8 cellular contexts compared by ENCODE assay signal in the genomic region with DNA sequence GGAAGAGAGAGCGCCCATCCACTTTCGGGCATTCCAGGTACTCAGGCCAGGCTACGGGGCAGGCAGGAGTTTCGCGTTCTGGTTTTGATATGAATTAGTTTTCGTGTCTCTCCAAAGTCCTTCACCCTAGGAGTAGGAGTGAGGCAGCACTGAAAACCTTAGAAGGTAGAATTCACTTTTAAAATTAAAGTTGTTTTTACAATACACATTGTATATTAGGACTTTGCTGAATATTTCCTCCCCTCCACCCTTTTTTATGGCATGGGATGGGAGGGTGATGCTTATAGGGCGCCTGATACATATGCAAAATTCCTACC. TPM values are rescaled to one million over a fixed set of nuclear protein-coding genes. Genes with fewer than 3 reads are reported as not detected.
DNase-seq lines count a peak whose midpoint lies in the region; ATAC-seq, FAIRE-seq and TF ChIP-seq lines count a peak whose summit lies in the region.

No MANE protein-coding gene starts in this region.

- TF ChIP-seq CTCF in astrocyte of the cerebellum (IDR thresholded peaks at IDR 0.05; ENCODE audit: low read depth, low read length, missing control alignments) (no peak), HepG2 (CRISPR knock-in tag; IDR thresholded peaks at IDR 0.05) (no peak), thoracic aorta (IDR thresholded peaks at IDR 0.05) (peak; percentile 2)

- H3K36me3 Mint-ChIP-seq in activated CD4-positive, alpha-beta T cell treated with anti-CD3 and anti-CD28 coated beads for 36 hours (ENCODE audit: low read depth): no peaks in the 10 kb centered on the region

- peak overlapping the region; percentile 73 for H3K27ac ChIP-seq in HepG2 (ENCODE audit: extremely low read length, insufficient read depth, low read length)
- peak overlapping the region; percentile 94 to 95 for H3K27ac ChIP-seq in thoracic aorta

- no TSS peak for BruUV-seq in HepG2 (replicated peaks; lab: Mats Ljungman, UMichigan)

- H3K9ac ChIP-seq in HepG2 (ENCODE audit: insufficient read depth, low read depth, low read length): peak overlapping the region; percentile 71

- TF ChIP-seq EP300 in HepG2 (IDR thresholded peaks at IDR 0.05; ENCODE audit: low read depth in 2 of 2, low read length in 2 of 2) (no peak), HepG2 (CRISPR knock-in tag; IDR thresholded peaks at IDR 0.05; ENCODE audit: borderline replicate concordance) (no peak)

- 0% methylated on average over 5 of the region's 7 CpGs for WGBS in HepG2 (ENCODE audit: low lambda C conversion rate)

- H3K27me3 Mint-ChIP-seq in activated CD4-positive, alpha-beta T cell treated with anti-CD3 and anti-CD28 coated beads for 36 hours: peaks cover 16% of the 10 kb centered on the region

- peaks cover 54% of the 10 kb centered on the region for H3K4me1 ChIP-seq in HepG2 (ENCODE audit: insufficient read depth, low read length)
- peaks cover 13 to 57% of the 10 kb centered on the region in 2 donors for H3K4me1 ChIP-seq in thoracic aorta (ENCODE audit: control insufficient read depth in 1 of 2, low read depth in 2 of 2)

- H4K20me1 ChIP-seq in HepG2 (ENCODE audit: insufficient read depth, low read length): no peaks in the 10 kb centered on the region

- H3K27me3 ChIP-seq in HepG2 (ENCODE audit: control insufficient read depth in 1 of 2, insufficient read depth in 2 of 2, low read length in 2 of 2): no peaks in the 10 kb centered on the region; a peak in 1 of 5 replicates
- no peaks in the 10 kb centered on the region for H3K27me3 ChIP-seq in thoracic aorta (replicated peaks; ENCODE audit: insufficient read depth)

- ATAC-seq in activated CD4-positive, alpha-beta T cell treated with anti-CD3 and anti-CD28 coated beads for 36 hours: no peak
- ATAC-seq in HepG2 (peak; percentile 0; the same call in 1 of the 3 replicates), thoracic aorta (ENCODE audit: insufficient number of reproducible peaks, low FRiP score, low read depth) (no peak), HG03039 (IDR thresholded peaks at IDR 0.05; ENCODE audit: unreplicated experiment) (no peak), HG02678 (IDR thresholded peaks at IDR 0.05; ENCODE audit: unreplicated experiment) (no peak)

- no peak overlapping the region for H3K27ac Mint-ChIP-seq in activated CD4-positive, alpha-beta T cell treated with anti-CD3 and anti-CD28 coated beads for 36 hours

- no peak for TF ChIP-seq RAD21 in HepG2 (CRISPR knock-in tag; IDR thresholded peaks at IDR 0.05)

- peak overlapping the region; percentile 62 for H3K4me3 ChIP-seq in astrocyte of the cerebellum (ENCODE audit: low read depth, low read length)
- H3K4me3 ChIP-seq in HepG2 (replicated peaks in 1 of 3; ENCODE audit: insufficient read depth in 1 of 3, low read depth in 2 of 3, low read length in 3 of 3): peak overlapping the region; percentile 76 to 92 (median 77)
- peak overlapping the region; percentile 87 for H3K4me3 ChIP-seq in thoracic aorta

- no peaks in the 10 kb centered on the region for H3K9me3 ChIP-seq in HepG2 (ENCODE audit: low read length)
- H3K9me3 ChIP-seq in thoracic aorta: no peaks in the 10 kb centered on the region

- no peak overlapping the region for H2AFZ ChIP-seq in HepG2 (ENCODE audit: low read length)

- TF ChIP-seq POLR2A in HepG2 (IDR thresholded peaks at IDR 0.05; ENCODE audit: insufficient read depth in 1 of 2, low read depth in 2 of 2, low read length in 2 of 2): no peak

- POLR2A ChIA-PET in activated CD4-positive, alpha-beta T cell treated with anti-CD3 and anti-CD28 coated beads for 36 hours (lab: Charles Lee): interaction anchor here (1.3 kb wide), 1 partner anchor 11 kb away, joined by 5 read pairs; no protein-coding TSS in a partner anchor
- POLR2A ChIA-PET in HepG2 (lab: Yijun Ruan, JAX): interaction anchor here (0.6 to 4.9 kb wide), 2 partner anchors 12 to 213 kb away, joined by 4 to 79 read pairs; no protein-coding TSS in a partner anchor

- DNase-seq in activated CD4-positive, alpha-beta T cell treated with anti-CD3 and anti-CD28 coated beads for 36 hours: no peak
- no peak for DNase-seq in activated CD4-positive, alpha-beta T cell treated with anti-CD3 and anti-CD28 coated beads for 1 hour
- no peak for DNase-seq in astrocyte of the cerebellum (ENCODE audit: low read depth)
- DNase-seq in HepG2 (ENCODE audit: low spot score): no peak
- DNase-seq in thoracic aorta (ENCODE audit: low spot score): no peak
- no peak for DNase-seq in activated CD8-positive, alpha-beta memory T cell treated with anti-CD3 and anti-CD28 coated beads, Interleukin-2, amount 50 U/mL, for 48 hours

- peak overlapping the region; percentile 69 for H3K4me2 ChIP-seq in HepG2 (ENCODE audit: low read depth, low read length)

- H3K4me3 Mint-ChIP-seq in activated CD4-positive, alpha-beta T cell treated with anti-CD3 and anti-CD28 coated beads for 36 hours: peak overlapping the region; percentile 78

- peaks cover 22% of the 10 kb centered on the region for H3K4me1 Mint-ChIP-seq in activated CD4-positive, alpha-beta T cell treated with anti-CD3 and anti-CD28 coated beads for 36 hours

- H3K36me3 ChIP-seq in HepG2 (replicated peaks in 1 of 2; ENCODE audit: control insufficient read depth in 1 of 2, insufficient read depth in 2 of 2, low read length in 2 of 2) (no peaks in the 10 kb centered on the region), thoracic aorta (no peaks in the 10 kb centered on the region)

- CTCF ChIA-PET in activated CD4-positive, alpha-beta T cell treated with anti-CD3 and anti-CD28 coated beads for 36 hours (lab: Charles Lee): interaction anchor here (0.8 to 1.7 kb wide), 3 partner anchors 10 to 111 kb away, joined by 3 to 13 read pairs (median 3); no protein-coding TSS in a partner anchor
- CTCF ChIA-PET in HepG2 (lab: Yijun Ruan, JAX; ENCODE audit: low intra/inter-chr PET ratio, low total read pairs): interaction anchor here (3.1 kb wide), 1 partner anchor 127 kb away, joined by 43 read pairs; no protein-coding TSS in a partner anchor

- H3K79me2 ChIP-seq in HepG2 (ENCODE audit: insufficient read depth, low read length): peaks cover 47% of the 10 kb centered on the region

- no peak for FAIRE-seq in HepG2 (lab: Jason Lieb, UNC)

- intact Hi-C loops in activated CD4-positive, alpha-beta T cell treated with anti-CD3 and anti-CD28 coated beads for 36 hours (cut with DNase I, micrococcal nuclease): loop anchor here in 1 of 2 experiments (5.0 kb wide), 1 partner anchor 309 kb away; no protein-coding TSS in a partner anchor
- intact Hi-C loops in HepG2 (cut with micrococcal nuclease; ENCODE audit: unreplicated experiment): loop anchor here (2.0 to 5.0 kb wide), 3 partner anchors 79 to 309 kb away; no protein-coding TSS in a partner anchor

- in situ Hi-C loops in astrocyte of the cerebellum (cut with HindIII; ENCODE audit: low sequenced_read_pairs): no loop called here
- in situ Hi-C loops in HepG2 (cut with HindIII; ENCODE audit: extremely low pct_ligation_motif_present, low pct_unique_long_range_greater_than_20kb): loop anchor here (5.0 kb wide), 1 partner anchor 81 kb away; no protein-coding TSS in a partner anchor

- H3K9me3 Mint-ChIP-seq in activated CD4-positive, alpha-beta T cell treated with anti-CD3 and anti-CD28 coated beads for 36 hours (ENCODE audit: low read depth): no peaks in the 10 kb centered on the region

RNA-seq across cellular contexts. Expression of a gene that starts 0.7 kb away (rescaled TPM):
- total RNA-seq in activated CD4-positive, alpha-beta T cell treated with anti-CD3 and anti-CD28 coated beads for 36 hours: 1 to 10 TPM; 1.9 to 3.9 TPM
- total RNA-seq in HepG2 (2016; rRNA removed; fragmentation: Illumina TruSeq; extraction: Trizol): 11.6 and 23.1 TPM in 2 replicates
- total RNA-seq in HepG2 (2016; cell fraction: cytosol; rRNA removed; fragmentation: Illumina TruSeq; extraction: Trizol; ENCODE audit: low read depth): 3.4 and 5.7 TPM in 2 replicates
- 12.0 and 21.2 TPM in 2 replicates for total RNA-seq in HepG2 (2016; cell fraction: insoluble cytoplasmic fraction; rRNA removed; fragmentation: Illumina TruSeq; extraction: Trizol)
- 3.1 and 3.8 TPM in 2 replicates for total RNA-seq in HepG2 (2016; cell fraction: membrane; rRNA removed; fragmentation: Illumina TruSeq; extraction: Trizol)
- total RNA-seq in HepG2 (2016; cell fraction: nucleus; rRNA removed; fragmentation: Illumina TruSeq; extraction: Trizol): 34.4 and 38.7 TPM in 2 replicates
- polyA plus RNA-seq in HepG2 (2011; rRNA removed): 28.6 and 35.6 TPM in 2 replicates
- 8.2 and 21.3 TPM in 2 replicates for polyA plus RNA-seq in HepG2 (2011; cell fraction: cytosol; rRNA removed)
- polyA plus RNA-seq in HepG2 (2011; cell fraction: nucleus; rRNA removed): 37.8 and 49.4 TPM in 2 replicates
- polyA plus RNA-seq in HepG2 (2012): 22.3 and 27.3 TPM in 2 replicates
- polyA plus RNA-seq in HepG2 (2016; cell fraction: cytosol; fragmentation: Illumina TruSeq; extraction: Trizol; ENCODE audit: low read depth): 0.44 and 0.49 TPM in 2 replicates
- polyA plus RNA-seq in HepG2 (2016; cell fraction: insoluble cytoplasmic fraction; fragmentation: Illumina TruSeq; extraction: Trizol; ENCODE audit: low read depth): 3.9 and 4.0 TPM in 2 replicates
- 0.74 and 0.87 TPM in 2 replicates for polyA plus RNA-seq in HepG2 (2016; cell fraction: membrane; fragmentation: Illumina TruSeq; extraction: Trizol; ENCODE audit: low read depth)
- 16.4 and 19.4 TPM in 2 replicates for polyA plus RNA-seq in HepG2 (2016; cell fraction: nucleus; fragmentation: Illumina TruSeq; extraction: Trizol; ENCODE audit: insufficient read depth, low read depth)
- 58.0 and 60.0 TPM in 2 replicates for polyA minus RNA-seq in HepG2 (2011; rRNA and poly(A)+ RNA removed; ENCODE audit: low replicate concordance)
- 32.8 and 74.9 TPM in 2 replicates for polyA minus RNA-seq in HepG2 (2011; cell fraction: cytosol; rRNA and poly(A)+ RNA removed)
- 121 and 200 TPM in 2 replicates for polyA minus RNA-seq in HepG2 (2011; cell fraction: nucleus; rRNA and poly(A)+ RNA removed)
- total RNA-seq in thoracic aorta: 100 to 1,000 TPM; 125 to 169 TPM

RNA-seq across cellular contexts. Expression of a gene that starts 0.7 kb away (rescaled TPM):
- total RNA-seq in activated CD4-positive, alpha-beta T cell treated with anti-CD3 and anti-CD28 coated beads for 36 hours: 10 to 100 TPM; 12.8 to 17.3 TPM
- total RNA-seq in HepG2 (2016; rRNA removed; fragmentation: Illumina TruSeq; extraction: Trizol) (19.0 and 19.5 TPM in 2 replicates), thoracic aorta (10 to 100 TPM; 28.8 to 44.7 TPM)
- total RNA-seq in HepG2 (2016; cell fraction: cytosol; rRNA removed; fragmentation: Illumina TruSeq; extraction: Trizol; ENCODE audit: low read depth): 3.8 and 4.6 TPM in 2 replicates
- total RNA-seq in HepG2 (2016; cell fraction: insoluble cytoplasmic fraction; rRNA removed; fragmentation: Illumina TruSeq; extraction: Trizol): 18.5 and 21.4 TPM in 2 replicates
- total RNA-seq in HepG2 (2016; cell fraction: membrane; rRNA removed; fragmentation: Illumina TruSeq; extraction: Trizol): 8.8 and 9.7 TPM in 2 replicates
- 14.0 and 15.7 TPM in 2 replicates for total RNA-seq in HepG2 (2016; cell fraction: nucleus; rRNA removed; fragmentation: Illumina TruSeq; extraction: Trizol)
- 22.7 and 23.9 TPM in 2 replicates for polyA plus RNA-seq in HepG2 (2011; rRNA removed)
- polyA plus RNA-seq in HepG2 (2011; cell fraction: cytosol; rRNA removed): 17.8 and 20.4 TPM in 2 replicates
- polyA plus RNA-seq in HepG2 (2011; cell fraction: nucleus; rRNA removed): 15.6 and 17.4 TPM in 2 replicates
- 15.8 and 20.8 TPM in 2 replicates for polyA plus RNA-seq in HepG2 (2012)
- 3.3 TPM in 2 replicates for polyA plus RNA-seq in HepG2 (2016; cell fraction: cytosol; fragmentation: Illumina TruSeq; extraction: Trizol; ENCODE audit: low read depth)
- 19.1 and 19.8 TPM in 2 replicates for polyA plus RNA-seq in HepG2 (2016; cell fraction: insoluble cytoplasmic fraction; fragmentation: Illumina TruSeq; extraction: Trizol; ENCODE audit: low read depth)
- 3.8 and 5.3 TPM in 2 replicates for polyA plus RNA-seq in HepG2 (2016; cell fraction: membrane; fragmentation: Illumina TruSeq; extraction: Trizol; ENCODE audit: low read depth)
- 17.1 and 20.3 TPM in 2 replicates for polyA plus RNA-seq in HepG2 (2016; cell fraction: nucleus; fragmentation: Illumina TruSeq; extraction: Trizol; ENCODE audit: insufficient read depth, low read depth)
- 30.8 and 31.8 TPM in 2 replicates for polyA minus RNA-seq in HepG2 (2011; rRNA and poly(A)+ RNA removed; ENCODE audit: low replicate concordance)
- 14.2 and 15.1 TPM in 2 replicates for polyA minus RNA-seq in HepG2 (2011; cell fraction: cytosol; rRNA and poly(A)+ RNA removed)
- 40.3 and 47.0 TPM in 2 replicates for polyA minus RNA-seq in HepG2 (2011; cell fraction: nucleus; rRNA and poly(A)+ RNA removed)
